18 cellular contexts compared by ENCODE assay signal in the genomic region with DNA sequence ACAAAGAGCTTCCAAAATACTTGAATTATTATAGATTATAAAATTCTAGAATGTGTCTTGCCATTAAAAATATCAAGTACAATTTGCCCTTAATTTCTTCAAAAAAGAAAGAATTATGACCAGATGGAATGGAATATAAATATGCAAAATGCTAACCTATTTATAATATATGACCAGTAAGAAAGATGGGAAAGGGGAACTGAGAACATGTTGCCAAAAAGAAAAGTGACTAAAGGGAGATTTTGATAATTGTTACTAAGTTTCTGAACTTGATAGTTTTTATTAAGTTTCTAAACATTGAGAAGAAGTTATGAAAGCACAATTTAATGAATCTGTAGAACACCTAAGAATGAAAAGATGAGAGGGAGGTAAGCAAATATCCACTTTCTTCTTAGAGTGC.
DNase-seq lines count a peak whose midpoint lies in the region; ATAC-seq and TF ChIP-seq lines count a peak whose summit lies in the region.
"Had no signal": no experiment of that assay in that cellular context is flagged by ENCODE, and none has a peak within 500 bp of the region (broad histone marks: within the 10 kb centered on the region; RNA-seq: fewer than 3 reads in every experiment).

No MANE protein-coding gene starts in this region.

- H3K79me2 ChIP-seq in DOHH2 (ENCODE audit: control insufficient read depth, low read length) = no peaks in the 10 kb centered on the region

- H3K27ac ChIP-seq in DOHH2 (ENCODE audit: low read depth, low read length) = no peak overlapping the region
- H3K27ac ChIP-seq in vagina = no peak overlapping the region
- H3K27ac ChIP-seq: Peyer's patch had no signal

- H3F3A ChIP-seq in DOHH2 (ENCODE audit: control insufficient read depth, insufficient read depth) = no peaks in the 10 kb centered on the region

- H3K4me1 ChIP-seq in DOHH2 (ENCODE audit: control insufficient read depth, low read length) (peaks cover 42% of the 10 kb centered on the region), vagina (no peaks in the 10 kb centered on the region)
- H3K4me1 ChIP-seq: BE2C, Peyer's patch had no signal

- H3K4me3 ChIP-seq in DOHH2 (ENCODE audit: low read length) = peak overlapping the region; percentile 17; the same call in 1 of the 2 replicates
- H3K4me3 ChIP-seq in vagina = no peak overlapping the region
- H3K4me3 ChIP-seq: Peyer's patch had no signal

- no peak overlapping the region for H3K4me3 Mint-ChIP-seq in dendritic cell treated with granulocyte-macrophage colony-stimulating factor and Interleukin-4, amounts not matched to agents 40 ng/mL and 50 ng/mL, for 4 days
- H3K4me3 Mint-ChIP-seq: HFFc6; T-helper 2 cell treated with Interferon-gamma antibody and Interleukin-4, amounts not matched to agents 5 μg/mL and 100 μg/mL, for 36 hours had no signal

- peaks cover 38% of the 10 kb centered on the region for H3K4me1 Mint-ChIP-seq in dendritic cell treated with granulocyte-macrophage colony-stimulating factor and Interleukin-4, amounts not matched to agents 40 ng/mL and 50 ng/mL, for 4 days (ENCODE audit: low read depth)

- intact Hi-C loops in dendritic cell treated with granulocyte-macrophage colony-stimulating factor and Interleukin-4, amounts not matched to agents 40 ng/mL and 50 ng/mL, for 4 days (cut with micrococcal nuclease) = no loop called here
- intact Hi-C loops in vagina (cut with DNase I) = no loop called here

- peak; percentile 54 for ATAC-seq in GM19351 (IDR thresholded peaks at IDR 0.05; ENCODE audit: unreplicated experiment)

- no peaks in the 10 kb centered on the region for H3K27me3 ChIP-seq in DOHH2 (ENCODE audit: control insufficient read depth, low read length)
- H3K27me3 ChIP-seq in vagina = no peaks in the 10 kb centered on the region
- H3K27me3 ChIP-seq: BE2C, Peyer's patch had no signal

- no peak for TF ChIP-seq POLR2A in vagina (IDR thresholded peaks at IDR 0.05)

- H3K36me3 Mint-ChIP-seq in dendritic cell treated with granulocyte-macrophage colony-stimulating factor and Interleukin-4, amounts not matched to agents 40 ng/mL and 50 ng/mL, for 4 days (ENCODE audit: low read depth) = no peaks in the 10 kb centered on the region

- DNase-seq in NOMO-1 treated with dmso at 0.1 percent for 144 hours (lab: John Stamatoyannopoulos, UW; ENCODE audit: unreplicated experiment) (peak; percentile 4), NCI-H510A treated with DMSO at 0.1 percent for 48 hours (lab: John Stamatoyannopoulos, UW) (no peak), NCI-H345 treated with DMSO at 0.1 percent for 48 hours (lab: John Stamatoyannopoulos, UW; ENCODE audit: unreplicated experiment) (no peak), vagina (ENCODE audit: extremely low spot score in 2 of 2) (no peak), NCI-H128 (lab: John Stamatoyannopoulos, UW; ENCODE audit: unreplicated experiment) (no peak)
- DNase-seq: BE2C, HFFc6, Kasumi-1, NCI-H146, NCI-H2081 treated with DMSO at 0.1 percent for 48 hours, NCI-H2227 treated with DMSO at 0.1 percent for 48 hours, NCI-H526 treated with DMSO at 0.1 percent for 48 hours, Peyer's patch, SHP77 had no signal

- no peaks in the 10 kb centered on the region for H3K27me3 Mint-ChIP-seq in dendritic cell treated with granulocyte-macrophage colony-stimulating factor and Interleukin-4, amounts not matched to agents 40 ng/mL and 50 ng/mL, for 4 days

- no peaks in the 10 kb centered on the region for H3K9me2 ChIP-seq in DOHH2 (replicated peaks; ENCODE audit: control insufficient read depth, low read length)

- H3K9me3 Mint-ChIP-seq in dendritic cell treated with granulocyte-macrophage colony-stimulating factor and Interleukin-4, amounts not matched to agents 40 ng/mL and 50 ng/mL, for 4 days = no peaks in the 10 kb centered on the region
- H3K9me3 Mint-ChIP-seq: HFFc6; T-helper 2 cell treated with Interferon-gamma antibody and Interleukin-4, amounts not matched to agents 5 μg/mL and 100 μg/mL, for 36 hours had no signal

- TF ChIP-seq CTCF in DOHH2 (IDR thresholded peaks at IDR 0.05; ENCODE audit: low read depth, low read length, poor library complexity, severe bottlenecking) = no peak
- TF ChIP-seq CTCF in vagina (IDR thresholded peaks at IDR 0.05) = no peak

- no peaks in the 10 kb centered on the region for H3K36me3 ChIP-seq in DOHH2 (ENCODE audit: control insufficient read depth, low read length)
- no peaks in the 10 kb centered on the region for H3K36me3 ChIP-seq in vagina
- H3K36me3 ChIP-seq: BE2C, Peyer's patch had no signal

- H3K9me3 ChIP-seq in DOHH2 (ENCODE audit: control insufficient read depth, insufficient read depth, low read length) (no peaks in the 10 kb centered on the region), vagina (no peaks in the 10 kb centered on the region)
- H3K9me3 ChIP-seq: BE2C, Peyer's patch had no signal

- peak overlapping the region; percentile 79 for H3K27ac Mint-ChIP-seq in dendritic cell treated with granulocyte-macrophage colony-stimulating factor and Interleukin-4, amounts not matched to agents 40 ng/mL and 50 ng/mL, for 4 days
- H3K27ac Mint-ChIP-seq: HFFc6; T-helper 2 cell treated with Interferon-gamma antibody and Interleukin-4, amounts not matched to agents 5 μg/mL and 100 μg/mL, for 36 hours had no signal

- H4K20me1 ChIP-seq in DOHH2 (ENCODE audit: control insufficient read depth, insufficient read depth, low read depth, low read length) = no peaks in the 10 kb centered on the region

- peak overlapping the region; percentile 51 for H3K4me2 ChIP-seq in DOHH2 (ENCODE audit: low read length)
